1 cellular context compared by ENCODE assay signal in genomic region chr2:70553334-70553583, GRCh38.
TF ChIP-seq lines count a peak whose summit lies in the region.

No MANE protein-coding gene starts in this region.

TF ChIP-seq in HepG2, 621 proteins besides CTCF, POLR2A, EP300 and RAD21 (continued from another document and continues in another):
- no peak for TF ChIP-seq PHF5A (CRISPR knock-in tag; IDR thresholded peaks at IDR 0.05; ENCODE audit: low read depth, unreplicated experiment)
- TF ChIP-seq HMG20B (CRISPR knock-in tag; conservative IDR thresholded peaks at IDR 0.05), result no peak
- no peak for TF ChIP-seq ZFP82 (CRISPR knock-in tag; IDR thresholded peaks at IDR 0.05; ENCODE audit: borderline replicate concordance)
- TF ChIP-seq ZNF34 (CRISPR knock-in tag; IDR thresholded peaks at IDR 0.05; ENCODE audit: borderline replicate concordance), result no peak
- peak; percentile 62; the same call in 1 of the 2 replicates for TF ChIP-seq ZNF687 (CRISPR knock-in tag; IDR thresholded peaks at IDR 0.05)
- no peak for TF ChIP-seq GFI1 (CRISPR knock-in tag; IDR thresholded peaks at IDR 0.05; ENCODE audit: borderline replicate concordance)
- no peak for TF ChIP-seq STAG1 (CRISPR knock-in tag; IDR thresholded peaks at IDR 0.05)
- TF ChIP-seq PHF21A (CRISPR knock-in tag; IDR thresholded peaks at IDR 0.05), result peak; percentile 49
- no peak for TF ChIP-seq ZNF720 (CRISPR knock-in tag; IDR thresholded peaks at IDR 0.05)
- no peak for TF ChIP-seq ZNF558 (CRISPR knock-in tag; IDR thresholded peaks at IDR 0.05; ENCODE audit: borderline replicate concordance)
- TF ChIP-seq LCORL (IDR thresholded peaks at IDR 0.05), result no peak
- TF ChIP-seq LCORL (CRISPR knock-in tag; IDR thresholded peaks at IDR 0.05), result no peak; the same call in 1 of the 2 replicates
- TF ChIP-seq MAX (IDR thresholded peaks at IDR 0.05), result peak; percentile 42; the same call in 1 of the 2 replicates
- TF ChIP-seq ZBTB46 (CRISPR knock-in tag; IDR thresholded peaks at IDR 0.05; ENCODE audit: borderline replicate concordance), result no peak
- TF ChIP-seq ZNF20 (CRISPR knock-in tag; IDR thresholded peaks at IDR 0.05), result 0 out of 2 replicates have a peak, but pooled peaks have one; percentile 78
- no peak for TF ChIP-seq ZNF446 (CRISPR knock-in tag; IDR thresholded peaks at IDR 0.05)
- TF ChIP-seq ZNF614 (CRISPR knock-in tag; IDR thresholded peaks at IDR 0.05; ENCODE audit: borderline replicate concordance), result no peak
- no peak for TF ChIP-seq ZNF33A (CRISPR knock-in tag; IDR thresholded peaks at IDR 0.05; ENCODE audit: borderline replicate concordance)
- TF ChIP-seq ZNF841 (CRISPR knock-in tag; IDR thresholded peaks at IDR 0.05; ENCODE audit: borderline replicate concordance), result no peak
- TF ChIP-seq ZEB1 (IDR thresholded peaks at IDR 0.05; ENCODE audit: insufficient replicate concordance, low read depth), result peak; percentile 93
- peak; percentile 45; the same call in 1 of the 2 replicates for TF ChIP-seq MZF1 (CRISPR knock-in tag; IDR thresholded peaks at IDR 0.05; ENCODE audit: borderline replicate concordance)
- TF ChIP-seq POLR2AphosphoS2 (IDR thresholded peaks at IDR 0.05; ENCODE audit: low read depth, low read length), result no peak
- TF ChIP-seq ESRRA (CRISPR knock-in tag; IDR thresholded peaks at IDR 0.05; ENCODE audit: low read depth), result no peak
- no peak for TF ChIP-seq ZKSCAN1 (IDR thresholded peaks at IDR 0.05; ENCODE audit: low read length)
- TF ChIP-seq ZNF777 (CRISPR knock-in tag; IDR thresholded peaks at IDR 0.05), result peak; percentile 72; the same call in 1 of the 2 replicates
- TF ChIP-seq TBX3 (IDR thresholded peaks at IDR 0.05; ENCODE audit: borderline replicate concordance), result 0 out of 2 replicates have a peak, but pooled peaks have one; percentile 29
- TF ChIP-seq TRIM22 (IDR thresholded peaks at IDR 0.05), result no peak
- TF ChIP-seq SATB2 (CRISPR knock-in tag; IDR thresholded peaks at IDR 0.05), result no peak
- TF ChIP-seq TMF1 (CRISPR knock-in tag; IDR thresholded peaks at IDR 0.05; ENCODE audit: low read depth), result no peak
- TF ChIP-seq ZNF292 (CRISPR knock-in tag; IDR thresholded peaks at IDR 0.05; ENCODE audit: borderline replicate concordance, low read depth), result no peak
- TF ChIP-seq ZNF660 (CRISPR knock-in tag; IDR thresholded peaks at IDR 0.05; ENCODE audit: borderline replicate concordance, low read depth), result peak; percentile 29; the same call in 1 of the 2 replicates
- TF ChIP-seq ZNF234 (CRISPR knock-in tag; conservative IDR thresholded peaks at IDR 0.05), result no peak
- no peak; the same call in 1 of the 2 replicates for TF ChIP-seq GMEB1 (CRISPR knock-in tag; IDR thresholded peaks at IDR 0.05; ENCODE audit: borderline replicate concordance)
- no peak for TF ChIP-seq ZNF747 (CRISPR knock-in tag; IDR thresholded peaks at IDR 0.05; ENCODE audit: borderline replicate concordance)
- no peak for TF ChIP-seq E2F2 (CRISPR knock-in tag; IDR thresholded peaks at IDR 0.05; ENCODE audit: borderline replicate concordance)
- TF ChIP-seq SYNCRIP (IDR thresholded peaks at IDR 0.05; ENCODE audit: insufficient read depth, low read depth, low read length), result no peak
- TF ChIP-seq ZNF879 (CRISPR knock-in tag; IDR thresholded peaks at IDR 0.05), result no peak
- TF ChIP-seq TOE1 (CRISPR knock-in tag; IDR thresholded peaks at IDR 0.05), result no peak
- no peak for TF ChIP-seq JUNB (CRISPR knock-in tag; IDR thresholded peaks at IDR 0.05; ENCODE audit: borderline replicate concordance)
- no peak for TF ChIP-seq JUND (CRISPR knock-in tag; IDR thresholded peaks at IDR 0.05)
- 0 out of 2 replicates have a peak, but pooled peaks have one; percentile 23 for TF ChIP-seq THYN1 (CRISPR knock-in tag; IDR thresholded peaks at IDR 0.05; ENCODE audit: borderline replicate concordance, low read depth)
- TF ChIP-seq SKIL (CRISPR knock-in tag; IDR thresholded peaks at IDR 0.05; ENCODE audit: borderline replicate concordance), result no peak
- TF ChIP-seq ZNF563 (CRISPR knock-in tag; IDR thresholded peaks at IDR 0.05), result peak; percentile 45; the same call in 1 of the 2 replicates
- TF ChIP-seq ERF (CRISPR knock-in tag; IDR thresholded peaks at IDR 0.05), result no peak
- no peak for TF ChIP-seq CHD4 (IDR thresholded peaks at IDR 0.05; ENCODE audit: borderline replicate concordance, low read length)
- TF ChIP-seq IRF9 (CRISPR knock-in tag; IDR thresholded peaks at IDR 0.05; ENCODE audit: borderline replicate concordance), result peak; percentile 0; the same call in 1 of the 2 replicates
- no peak for TF ChIP-seq ZBTB26 (CRISPR knock-in tag; IDR thresholded peaks at IDR 0.05; ENCODE audit: borderline replicate concordance)
- TF ChIP-seq ZNF224 (CRISPR knock-in tag; IDR thresholded peaks at IDR 0.05), result no peak
- TF ChIP-seq ZNF790 (CRISPR knock-in tag; IDR thresholded peaks at IDR 0.05; ENCODE audit: borderline replicate concordance), result no peak
- TF ChIP-seq ZNF501 (CRISPR knock-in tag; IDR thresholded peaks at IDR 0.05), result no peak
- TF ChIP-seq TFDP2 (CRISPR knock-in tag; IDR thresholded peaks at IDR 0.05), result no peak
- TF ChIP-seq STAT5B (CRISPR knock-in tag; IDR thresholded peaks at IDR 0.05), result peak; percentile 7; the same call in 1 of the 2 replicates
